Comparison of ENCODE assay signal across 21 cellular contexts in the genomic region with DNA sequence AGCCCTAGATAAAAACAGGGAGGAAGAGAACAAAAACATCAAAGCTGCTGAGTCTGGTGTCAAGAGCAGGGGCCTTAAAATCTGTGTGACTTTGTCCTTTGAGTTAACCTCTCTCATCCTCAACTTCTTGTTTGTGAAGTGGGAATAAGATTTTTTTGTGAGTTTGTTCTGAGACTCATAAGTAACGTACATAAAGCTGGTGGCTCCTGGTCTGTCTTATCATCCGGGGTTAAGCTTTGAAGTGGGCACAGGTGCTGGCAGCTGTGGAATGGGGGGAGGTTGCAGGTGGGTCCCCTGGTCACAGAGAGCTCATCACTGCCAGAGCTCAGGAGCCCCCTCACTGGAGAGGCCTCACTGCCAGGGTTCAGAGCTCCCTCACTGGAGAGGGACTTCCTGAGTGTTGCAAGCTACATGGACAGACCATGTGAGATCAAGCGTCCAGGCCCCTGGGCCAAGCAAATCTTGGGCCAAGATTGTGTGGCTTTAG.
DNase-seq lines count a peak whose midpoint lies in the region; ATAC-seq, FAIRE-seq and TF ChIP-seq lines count a peak whose summit lies in the region.
"Had no signal": no experiment of that assay in that cellular context is flagged by ENCODE, and none has a peak within 500 bp of the region (broad histone marks: within the 10 kb centered on the region; RNA-seq: fewer than 3 reads in every experiment).

No MANE protein-coding gene starts in this region.

- H3K9me3 ChIP-seq in neutrophil: no peaks in the 10 kb centered on the region
- no peaks in the 10 kb centered on the region for H3K9me3 ChIP-seq in psoas muscle
- H3K9me3 ChIP-seq: gastroesophageal sphincter had no signal

- no peaks in the 10 kb centered on the region for H3K36me3 Mint-ChIP-seq in activated T-cell treated with anti-CD3 and anti-CD28 coated beads, Interleukin-2, amount 50 U/mL, for 24 hours (ENCODE audit: low read depth)
- H3K36me3 Mint-ChIP-seq in activated T-helper 1 cell treated with anti-CD3 and anti-CD28 coated beads, Interleukin-12 subunit alpha, Interleukin-12 subunit beta, Interleukin-2, Interleukin-4 antibody, amounts not matched to agents 30 ng/mL and 10 ng/mL and 1 ng/mL, durations not matched to agents 14 hours and 24 hours and 36 hours (ENCODE audit: low read depth): no peaks in the 10 kb centered on the region
- H3K36me3 Mint-ChIP-seq: type B pancreatic cell had no signal

- H3K4me1 Mint-ChIP-seq in activated T-cell treated with anti-CD3 and anti-CD28 coated beads, Interleukin-2, amount 50 U/mL, for 24 hours (ENCODE audit: low read depth): peaks cover 46% of the 10 kb centered on the region
- peaks cover 25% of the 10 kb centered on the region for H3K4me1 Mint-ChIP-seq in activated T-helper 1 cell treated with anti-CD3 and anti-CD28 coated beads, Interleukin-12 subunit alpha, Interleukin-12 subunit beta, Interleukin-2, Interleukin-4 antibody, amounts not matched to agents 30 ng/mL and 10 ng/mL and 1 ng/mL, durations not matched to agents 14 hours and 24 hours and 36 hours (ENCODE audit: low read depth)

- DNase-seq in activated T-cell treated with anti-CD3 and anti-CD28 coated beads, Interleukin-2, amount 50 U/mL, for 24 hours: no peak
- DNase-seq in activated T-cell treated with anti-CD3 and anti-CD28 coated beads, Interleukin-2, amount 50 U/mL, for 1 hour: no peak
- DNase-seq in GM12891 (ENCODE audit: insufficient read length, low spot score) (no peak), GDM1 (lab: John Stamatoyannopoulos, UW) (no peak), psoas muscle (no peak), caudate nucleus (lab: John Stamatoyannopoulos, UW) (no peak)
- no peak for DNase-seq in activated T-helper 1 cell treated with anti-CD3 and anti-CD28 coated beads, Interleukin-12 subunit alpha, Interleukin-12 subunit beta, Interleukin-2, Interleukin-4 antibody, amounts not matched to agents 30 ng/mL and 10 ng/mL and 1 ng/mL, durations not matched to agents 14 hours and 24 hours and 36 hours (ENCODE audit: low spot score)
- DNase-seq: ACHN; H9; IMR-90; midbrain; MV-4-11; NCI-H1930; NCI-H446; NK-92 treated with Interleukin-12 subunit alpha and Interleukin-12 subunit beta, amount 100 ng/mL, for 24 hours; WERI-Rb-1 had no signal

- TF ChIP-seq POLR2A in GM12891 (IDR thresholded peaks at IDR 0.05; ENCODE audit: low read depth, low read length): no peak

- H3K4me3 ChIP-seq in neutrophil (ENCODE audit: low read depth in 1 of 2, low read length in 1 of 2): peak overlapping the region in 1 of 2 experiments; percentile 3
- no peak overlapping the region for H3K4me3 ChIP-seq in psoas muscle
- H3K4me3 ChIP-seq: gastroesophageal sphincter had no signal

- TF ChIP-seq CTCF in neutrophil (IDR thresholded peaks at IDR 0.05) (no peak), psoas muscle (IDR thresholded peaks at IDR 0.05) (no peak)

- no peak overlapping the region for H3K4me3 Mint-ChIP-seq in activated T-cell treated with anti-CD3 and anti-CD28 coated beads, Interleukin-2, amount 50 U/mL, for 24 hours
- H3K4me3 Mint-ChIP-seq in activated T-helper 1 cell treated with anti-CD3 and anti-CD28 coated beads, Interleukin-12 subunit alpha, Interleukin-12 subunit beta, Interleukin-2, Interleukin-4 antibody, amounts not matched to agents 30 ng/mL and 10 ng/mL and 1 ng/mL, durations not matched to agents 14 hours and 24 hours and 36 hours: peak overlapping the region; percentile 21
- H3K4me3 Mint-ChIP-seq: H9, type B pancreatic cell had no signal

- intact Hi-C loops in activated T-helper 1 cell treated with anti-CD3 and anti-CD28 coated beads, Interleukin-12 subunit alpha, Interleukin-12 subunit beta, Interleukin-2, Interleukin-4 antibody, amounts not matched to agents 30 ng/mL and 10 ng/mL and 1 ng/mL, durations not matched to agents 14 hours and 24 hours and 36 hours (cut with micrococcal nuclease): loop anchor here (5.0 kb wide), 1 partner anchor 35 kb away; no protein-coding TSS in a partner anchor
- intact Hi-C loops in psoas muscle (cut with DNase I): no loop called here

- H3K36me3 ChIP-seq in neutrophil: no peaks in the 10 kb centered on the region
- no peaks in the 10 kb centered on the region for H3K36me3 ChIP-seq in psoas muscle (ENCODE audit: insufficient read depth in 1 of 2, low read depth in 1 of 2)
- H3K36me3 ChIP-seq: gastroesophageal sphincter, WERI-Rb-1 had no signal

- no peaks in the 10 kb centered on the region for H3K27me3 Mint-ChIP-seq in activated T-cell treated with anti-CD3 and anti-CD28 coated beads, Interleukin-2, amount 50 U/mL, for 24 hours
- peaks cover 1% of the 10 kb centered on the region for H3K27me3 Mint-ChIP-seq in activated T-helper 1 cell treated with anti-CD3 and anti-CD28 coated beads, Interleukin-12 subunit alpha, Interleukin-12 subunit beta, Interleukin-2, Interleukin-4 antibody, amounts not matched to agents 30 ng/mL and 10 ng/mL and 1 ng/mL, durations not matched to agents 14 hours and 24 hours and 36 hours (ENCODE audit: insufficient read depth)

- FAIRE-seq in GM12891 (lab: Jason Lieb, UNC): peak; percentile 51

- WGBS in psoas muscle, 3 donors: 90 to 95% (median 92%) methylated on average over 3 of the region's 3 CpGs

- no peak for ATAC-seq in psoas muscle
- ATAC-seq: gastroesophageal sphincter, left lobe of liver had no signal

- H3K4me1 ChIP-seq in neutrophil (ENCODE audit: control insufficient read depth in 1 of 2, insufficient read depth in 1 of 2, low read depth in 1 of 2, low read length in 1 of 2): peaks cover 61 to 67% of the 10 kb centered on the region in 2 experiments
- no peaks in the 10 kb centered on the region for H3K4me1 ChIP-seq in psoas muscle

- H3K27me3 ChIP-seq in neutrophil (no peaks in the 10 kb centered on the region), psoas muscle (ENCODE audit: insufficient read depth in 3 of 3, low read length in 2 of 3) (no peaks in the 10 kb centered on the region)
- H3K27me3 ChIP-seq: gastroesophageal sphincter had no signal

- H3K9me3 Mint-ChIP-seq in activated T-cell treated with anti-CD3 and anti-CD28 coated beads, Interleukin-2, amount 50 U/mL, for 24 hours: no peaks in the 10 kb centered on the region
- H3K9me3 Mint-ChIP-seq in activated T-helper 1 cell treated with anti-CD3 and anti-CD28 coated beads, Interleukin-12 subunit alpha, Interleukin-12 subunit beta, Interleukin-2, Interleukin-4 antibody, amounts not matched to agents 30 ng/mL and 10 ng/mL and 1 ng/mL, durations not matched to agents 14 hours and 24 hours and 36 hours: no peaks in the 10 kb centered on the region
- H3K9me3 Mint-ChIP-seq: type B pancreatic cell had no signal

- H3K27ac Mint-ChIP-seq in activated T-cell treated with anti-CD3 and anti-CD28 coated beads, Interleukin-2, amount 50 U/mL, for 24 hours: peak overlapping the region; percentile 69
- H3K27ac Mint-ChIP-seq in activated T-helper 1 cell treated with anti-CD3 and anti-CD28 coated beads, Interleukin-12 subunit alpha, Interleukin-12 subunit beta, Interleukin-2, Interleukin-4 antibody, amounts not matched to agents 30 ng/mL and 10 ng/mL and 1 ng/mL, durations not matched to agents 14 hours and 24 hours and 36 hours: peak overlapping the region; percentile 63
- H3K27ac Mint-ChIP-seq: H9, type B pancreatic cell had no signal

- peak overlapping the region; percentile 90 for H3K27ac ChIP-seq in neutrophil
- no peak overlapping the region for H3K27ac ChIP-seq in psoas muscle
- H3K27ac ChIP-seq in caudate nucleus (ENCODE audit: low read depth, low read length): no peak overlapping the region
- H3K27ac ChIP-seq: gastroesophageal sphincter, RWPE1, WERI-Rb-1 had no signal

TF ChIP-seq in GM12891, 5 proteins besides CTCF, POLR2A, EP300 and RAD21:
- TF ChIP-seq TAF1 (IDR thresholded peaks at IDR 0.05; ENCODE audit: low read depth, low read length) (no peak), POU2F2 (IDR thresholded peaks at IDR 0.05; ENCODE audit: low read depth, low read length) (no peak), POLR2AphosphoS5 (IDR thresholded peaks at IDR 0.05; ENCODE audit: low read depth, low read length) (no peak), SPI1 (IDR thresholded peaks at IDR 0.05; ENCODE audit: low read depth, low read length) (no peak)
